ENCODE assay signal across 17 cellular contexts in the genomic region with DNA sequence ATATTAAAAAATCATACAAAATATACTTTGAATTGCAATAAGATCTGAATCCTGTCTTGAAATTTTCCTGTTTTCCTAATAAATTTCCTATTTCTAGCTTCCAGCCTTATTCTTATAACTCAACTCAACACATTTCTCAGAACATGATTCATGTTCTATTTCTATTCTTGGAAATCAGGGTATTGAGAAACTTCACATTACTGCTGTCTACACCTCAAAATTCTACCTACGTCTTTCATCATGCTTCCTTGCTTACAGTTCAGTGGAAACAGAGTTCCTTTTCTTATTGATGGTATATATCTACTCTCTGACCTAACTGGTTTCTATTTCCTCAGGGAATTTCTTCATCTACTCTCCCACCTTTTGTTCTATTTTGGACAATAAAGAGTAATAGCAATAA.
DNase-seq lines count a peak whose midpoint lies in the region; ATAC-seq, FAIRE-seq and TF ChIP-seq lines count a peak whose summit lies in the region.
"Had no signal": no experiment of that assay in that cellular context is flagged by ENCODE, and none has a peak within 500 bp of the region (broad histone marks: within the 10 kb centered on the region; RNA-seq: fewer than 3 reads in every experiment).

No MANE protein-coding gene starts in this region.

- no peak for FAIRE-seq in HepG2 (lab: Jason Lieb, UNC)
- FAIRE-seq: H54 had no signal

- H3K9me2 ChIP-seq in GM23248 (ENCODE audit: insufficient read depth) = 0 out of 2 replicates have a peak, but pooled peaks cover 3% of the 10 kb centered on the region

- no TSS peak for BruUV-seq in HepG2 (replicated peaks; lab: Mats Ljungman, UMichigan)

- H3K4me1 ChIP-seq in GM23248 (ENCODE audit: insufficient read depth) (peaks cover 9% of the 10 kb centered on the region), RWPE2 (ENCODE audit: insufficient read depth, poor library complexity, severe bottlenecking) (peaks cover 16% of the 10 kb centered on the region), HepG2 (ENCODE audit: insufficient read depth, low read length) (no peaks in the 10 kb centered on the region)

- no peaks in the 10 kb centered on the region for H3K36me3 ChIP-seq in GM23248 (ENCODE audit: low read depth)
- no peaks in the 10 kb centered on the region for H3K36me3 ChIP-seq in RWPE2 (ENCODE audit: low read depth)
- H3K36me3 ChIP-seq in brain microvascular endothelial cell (replicated peaks) = no peaks in the 10 kb centered on the region
- H3K36me3 ChIP-seq in HepG2 (replicated peaks in 1 of 2; ENCODE audit: control insufficient read depth in 1 of 2, insufficient read depth in 2 of 2, low read length in 2 of 2) = no peaks in the 10 kb centered on the region

- no peak overlapping the region for H3K4me3 ChIP-seq in GM23248
- no peak overlapping the region for H3K4me3 ChIP-seq in RWPE2 (ENCODE audit: severe bottlenecking)
- H3K4me3 ChIP-seq in epithelial cell of esophagus (ENCODE audit: low read length) = no peak overlapping the region
- H3K4me3 ChIP-seq in brain microvascular endothelial cell (ENCODE audit: low read depth, low read length) = no peak overlapping the region
- H3K4me3 ChIP-seq in HepG2 (replicated peaks in 1 of 3; ENCODE audit: insufficient read depth in 1 of 3, low read depth in 2 of 3, low read length in 3 of 3) = no peak overlapping the region

- no peaks in the 10 kb centered on the region for H3K79me2 ChIP-seq in GM23248 (ENCODE audit: insufficient read depth)
- no peaks in the 10 kb centered on the region for H3K79me2 ChIP-seq in HepG2 (ENCODE audit: insufficient read depth, low read length)

- H2AFZ ChIP-seq in GM23248 (no peak overlapping the region), HepG2 (ENCODE audit: low read length) (no peak overlapping the region)

- CTCF ChIA-PET in HepG2 (lab: Yijun Ruan, JAX; ENCODE audit: low intra/inter-chr PET ratio, low total read pairs) = no interaction called here

- peak; percentile 13 for DNase-seq in GM23248
- DNase-seq in RWPE2 (ENCODE audit: low spot score) = no peak
- peak; percentile 61 for DNase-seq in epithelial cell of esophagus (ENCODE audit: low read depth)
- DNase-seq in iris pigment epithelial cell (ENCODE audit: low read depth) = peak; percentile 52
- no peak for DNase-seq in NCI-H187 treated with DMSO at 0.1 percent for 48 hours (lab: John Stamatoyannopoulos, UW)
- no peak for DNase-seq in D341Med (ENCODE audit: low spot score)
- DNase-seq in brain microvascular endothelial cell = no peak
- no peak for DNase-seq in HepG2 (ENCODE audit: low spot score)
- DNase-seq: COR-L47, DMS153, IMR-90, Karpas-422, NCI-H1930, NCI-H510A treated with DMSO at 0.1 percent for 48 hours, NCI-H82, SIG-M5 had no signal

- no peaks in the 10 kb centered on the region for H3K27me3 ChIP-seq in GM23248 (replicated peaks; ENCODE audit: insufficient read depth)
- no peaks in the 10 kb centered on the region for H3K27me3 ChIP-seq in RWPE2 (ENCODE audit: insufficient read depth, poor library complexity, severe bottlenecking)
- H3K27me3 ChIP-seq in brain microvascular endothelial cell (replicated peaks) = no peaks in the 10 kb centered on the region
- H3K27me3 ChIP-seq in HepG2 (ENCODE audit: control insufficient read depth in 1 of 2, insufficient read depth in 2 of 2, low read length in 2 of 2) = no peaks in the 10 kb centered on the region

- no peaks in the 10 kb centered on the region for H3F3A ChIP-seq in GM23248 (ENCODE audit: insufficient read depth)

- 42 to 48% methylated on average over 1 of the region's 1 CpG for WGBS in GM23248 (ENCODE audit: low coverage in 1 of 2, low lambda C conversion rate in 2 of 2, missing lambda C conversion rate in 2 of 2), 2 experiments
- 0% methylated on average over 1 of the region's 1 CpG for WGBS in HepG2 (ENCODE audit: low lambda C conversion rate)

- in situ Hi-C loops in GM23248 (cut with MboI) (no loop called here), brain microvascular endothelial cell (cut with HindIII; ENCODE audit: low pct_ligation_motif_present, low sequenced_read_pairs) (no loop called here), HepG2 (cut with HindIII; ENCODE audit: extremely low pct_ligation_motif_present, low pct_unique_long_range_greater_than_20kb) (no loop called here)

- TF ChIP-seq CTCF in RWPE2 (IDR thresholded peaks at IDR 0.05; ENCODE audit: poor library complexity, severe bottlenecking) = no peak
- no peak for TF ChIP-seq CTCF in epithelial cell of esophagus (IDR thresholded peaks at IDR 0.05; ENCODE audit: insufficient read depth, low read depth, low read length, missing control alignments)
- no peak for TF ChIP-seq CTCF in brain microvascular endothelial cell (IDR thresholded peaks at IDR 0.05; ENCODE audit: low read depth, low read length, missing control alignments)
- TF ChIP-seq CTCF in HepG2 (CRISPR knock-in tag; IDR thresholded peaks at IDR 0.05) = no peak

- POLR2A ChIA-PET in HepG2 (lab: Yijun Ruan, JAX) = no interaction called here

- ATAC-seq in RWPE2 (ENCODE audit: low read depth) (peak; percentile 73), HepG2 (no peak)

- intact Hi-C loops in HepG2 (cut with micrococcal nuclease; ENCODE audit: unreplicated experiment) = no loop called here

- H4K20me1 ChIP-seq in GM23248 (ENCODE audit: insufficient read depth) (no peaks in the 10 kb centered on the region), HepG2 (ENCODE audit: insufficient read depth, low read length) (no peaks in the 10 kb centered on the region)

- H3K4me2 ChIP-seq in GM23248 (ENCODE audit: unreplicated experiment) = no peak overlapping the region
- no peak overlapping the region for H3K4me2 ChIP-seq in HepG2 (ENCODE audit: low read depth, low read length)

- no peak for TF ChIP-seq RAD21 in HepG2 (CRISPR knock-in tag; IDR thresholded peaks at IDR 0.05)

- H3K9ac ChIP-seq in GM23248 (no peak overlapping the region), HepG2 (ENCODE audit: insufficient read depth, low read depth, low read length) (no peak overlapping the region)

- H3K9me3 ChIP-seq in GM23248 (ENCODE audit: low read depth) (no peaks in the 10 kb centered on the region), RWPE2 (ENCODE audit: severe bottlenecking) (no peaks in the 10 kb centered on the region), HepG2 (ENCODE audit: low read length) (no peaks in the 10 kb centered on the region)

- H3K27ac ChIP-seq in GM23248 = no peak overlapping the region
- no peak overlapping the region for H3K27ac ChIP-seq in RWPE2 (ENCODE audit: poor library complexity, severe bottlenecking)
- no peak overlapping the region for H3K27ac ChIP-seq in brain microvascular endothelial cell
- H3K27ac ChIP-seq in HepG2 (ENCODE audit: extremely low read length, insufficient read depth, low read length) = no peak overlapping the region

- TF ChIP-seq POLR2A in HepG2 (IDR thresholded peaks at IDR 0.05; ENCODE audit: insufficient read depth in 1 of 2, low read depth in 2 of 2, low read length in 2 of 2) = no peak

- TF ChIP-seq EP300 in HepG2 (IDR thresholded peaks at IDR 0.05; ENCODE audit: low read depth in 2 of 2, low read length in 2 of 2) (no peak), HepG2 (CRISPR knock-in tag; IDR thresholded peaks at IDR 0.05; ENCODE audit: borderline replicate concordance) (no peak)

TF ChIP-seq in HepG2, 621 proteins besides CTCF, POLR2A, EP300 and RAD21 (continues in another document):
- TF ChIP-seq ARNTL (CRISPR knock-in tag; IDR thresholded peaks at IDR 0.05) (no peak), ELF3 (CRISPR knock-in tag; IDR thresholded peaks at IDR 0.05) (no peak), DRAP1 (CRISPR knock-in tag; IDR thresholded peaks at IDR 0.05) (no peak), KAT2B (IDR thresholded peaks at IDR 0.05; ENCODE audit: borderline replicate concordance, low read depth, low read length) (no peak), NPAS2 (CRISPR knock-in tag; IDR thresholded peaks at IDR 0.05; ENCODE audit: borderline replicate concordance) (no peak), ZNF615 (CRISPR knock-in tag; IDR thresholded peaks at IDR 0.05; ENCODE audit: borderline replicate concordance) (no peak), ZNF160 (CRISPR knock-in tag; IDR thresholded peaks at IDR 0.05) (no peak), RNF2 (conservative IDR thresholded peaks at IDR 0.05; ENCODE audit: low read depth) (no peak), KDM6A (CRISPR knock-in tag; IDR thresholded peaks at IDR 0.05; ENCODE audit: low read depth) (no peak), MAFK (conservative IDR thresholded peaks at IDR 0.05 in 1 of 2, IDR thresholded peaks at IDR 0.05 in 1 of 2; ENCODE audit: low read length in 2 of 2) (no peak)
- TF ChIP-seq, protein P1, sequence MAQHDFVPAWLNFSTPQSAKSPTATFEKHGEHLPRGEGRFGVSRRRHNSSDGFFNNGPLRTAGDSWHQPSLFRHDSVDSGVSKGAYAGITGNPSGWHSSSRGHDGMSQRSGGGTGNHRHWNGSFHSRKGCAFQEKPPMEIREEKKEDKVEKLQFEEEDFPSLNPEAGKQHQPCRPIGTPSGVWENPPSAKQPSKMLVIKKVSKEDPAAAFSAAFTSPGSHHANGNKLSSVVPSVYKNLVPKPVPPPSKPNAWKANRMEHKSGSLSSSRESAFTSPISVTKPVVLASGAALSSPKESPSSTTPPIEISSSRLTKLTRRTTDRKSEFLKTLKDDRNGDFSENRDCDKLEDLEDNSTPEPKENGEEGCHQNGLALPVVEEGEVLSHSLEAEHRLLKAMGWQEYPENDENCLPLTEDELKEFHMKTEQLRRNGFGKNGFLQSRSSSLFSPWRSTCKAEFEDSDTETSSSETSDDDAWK (CRISPR knock-in tag; IDR thresholded peaks at IDR 0.05) = no peak
- TF ChIP-seq, protein P2, sequence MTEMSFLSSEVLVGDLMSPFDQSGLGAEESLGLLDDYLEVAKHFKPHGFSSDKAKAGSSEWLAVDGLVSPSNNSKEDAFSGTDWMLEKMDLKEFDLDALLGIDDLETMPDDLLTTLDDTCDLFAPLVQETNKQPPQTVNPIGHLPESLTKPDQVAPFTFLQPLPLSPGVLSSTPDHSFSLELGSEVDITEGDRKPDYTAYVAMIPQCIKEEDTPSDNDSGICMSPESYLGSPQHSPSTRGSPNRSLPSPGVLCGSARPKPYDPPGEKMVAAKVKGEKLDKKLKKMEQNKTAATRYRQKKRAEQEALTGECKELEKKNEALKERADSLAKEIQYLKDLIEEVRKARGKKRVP (CRISPR knock-in tag; IDR thresholded peaks at IDR 0.05) = no peak
- TF ChIP-seq, protein P3, sequence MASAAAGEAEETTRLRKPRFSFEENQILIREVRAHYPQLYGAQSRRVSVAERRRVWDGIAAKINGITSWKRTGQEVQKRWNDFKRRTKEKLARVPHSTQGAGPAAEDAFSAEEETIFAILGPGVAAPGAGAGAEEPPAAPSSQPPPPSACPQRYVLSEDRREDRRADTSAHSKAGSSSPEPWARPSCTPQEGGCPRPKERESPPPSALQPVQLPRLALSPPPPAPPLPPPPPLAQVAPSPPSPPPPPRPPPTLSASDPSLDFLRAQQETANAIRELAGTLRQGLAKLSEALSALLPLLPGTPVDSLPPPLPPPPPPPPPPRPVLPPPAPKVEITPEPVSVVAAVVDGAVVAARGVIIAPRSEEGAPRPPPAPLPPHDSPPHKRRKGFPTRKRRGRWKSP (CRISPR knock-in tag; IDR thresholded peaks at IDR 0.05) = no peak

Comparison
In these comparisons a context has a peak if more than half of its experiments do, and no peak if none do; other contexts are left out.
1. DNase-seq: peak in GM23248 (single experiment), epithelial cell of esophagus (single experiment) and iris pigment epithelial cell (single experiment); none in RWPE2 (single experiment), NCI-H187 treated with DMSO at 0.1 percent for 48 hours (single experiment), D341Med (single experiment), brain microvascular endothelial cell (single experiment) and HepG2 (single experiment).